Comparison of ENCODE assay signal across 16 cellular contexts in genomic region chr6:35723587-35723986, GRCh38. TPM values are rescaled to one million over a fixed set of nuclear protein-coding genes. Genes with fewer than 3 reads are reported as not detected.
A peak's percentile ranks its signal among the peaks of the same experiment; 100 is the strongest.
DNase-seq lines count a peak whose midpoint lies in the region; ATAC-seq and TF ChIP-seq lines count a peak whose summit lies in the region.
"Had no signal": no experiment of that assay in that cellular context is flagged by ENCODE, and none has a peak within 500 bp of the region (broad histone marks: within the 10 kb centered on the region; RNA-seq: fewer than 3 reads in every experiment).

No MANE protein-coding gene starts in this region.

- peak overlapping the region; percentile 45 for H3K18ac ChIP-seq in neuronal stem cell (ENCODE audit: low read length)

- no peak overlapping the region for H2AK5ac ChIP-seq in neuronal stem cell (ENCODE audit: low read depth, low read length)

- DNase-seq in MCF 10A (ENCODE audit: unreplicated experiment) (no peak), mammary epithelial cell (no peak), neuronal stem cell (ENCODE audit: low spot score) (no peak), uterus (no peak), GM10266 (ENCODE audit: extremely low spot score) (no peak), superior temporal gyrus (ENCODE audit: extremely low spot score) (no peak)
- no peak for DNase-seq in effector memory CD4-positive, alpha-beta T cell
- DNase-seq: activated CD8-positive, alpha-beta memory T cell treated with anti-CD3 and anti-CD28 coated beads, Interleukin-2, amount 10 ng/mL, durations not matched to agents 7 days and 5 days; colonic mucosa; DMS 273 treated with DMSO at 0.1 percent for 48 hours; mesendoderm; NCI-H2171; NK-92 treated with Interleukin-12 subunit alpha and Interleukin-12 subunit beta, amount 100 ng/mL, for 24 hours had no signal

- no peaks in the 10 kb centered on the region for H3K36me3 ChIP-seq in mammary epithelial cell (ENCODE audit: insufficient read depth, low read length)
- H3K36me3 ChIP-seq in effector memory CD4-positive, alpha-beta T cell (ENCODE audit: control insufficient read depth, insufficient read depth, low read length) = no peaks in the 10 kb centered on the region
- H3K36me3 ChIP-seq in neuronal stem cell (replicated peaks in 1 of 2; ENCODE audit: control insufficient read depth in 2 of 2, insufficient read depth in 2 of 2, low read length in 2 of 2) = no peaks in the 10 kb centered on the region
- no peaks in the 10 kb centered on the region for H3K36me3 ChIP-seq in uterus
- H3K36me3 ChIP-seq: colonic mucosa, SJSA1 had no signal

- POLR2A ChIA-PET in MCF 10A (lab: Yijun Ruan, JAX) = interaction anchor here (1.7 to 17.8 kb wide), 4 partner anchors 10 to 55 kb away, joined by 9 to 1351 read pairs (median 85); partner anchors contain the start of gene FKBP5

- no peak overlapping the region for H3K14ac ChIP-seq in neuronal stem cell (ENCODE audit: low read length)

- H3K36me3 Mint-ChIP-seq in MCF 10A (ENCODE audit: insufficient read depth, unreplicated experiment) = peaks cover 5% of the 10 kb centered on the region
- H3K36me3 Mint-ChIP-seq: activated CD8-positive, alpha-beta memory T cell treated with anti-CD3 and anti-CD28 coated beads, Interleukin-2, amount 10 ng/mL, durations not matched to agents 7 days and 5 days; stimulated activated effector memory CD8-positive, alpha-beta T cell treated with anti-CD3 and anti-CD28 coated beads, Interleukin-12 subunit alpha, Interleukin-12 subunit beta, amount 100 ng/mL, for 72 hours had no signal

- intact Hi-C loops in MCF 10A (cut with micrococcal nuclease) = no loop called here
- intact Hi-C loops in mammary epithelial cell (cut with micrococcal nuclease) = no loop called here
- intact Hi-C loops in uterus (cut with DNase I; ENCODE audit: low total_unique reads) = no loop called here

- peak overlapping the region; percentile 89 for H3K27ac Mint-ChIP-seq in MCF 10A (ENCODE audit: low read depth, unreplicated experiment)

- H3K23ac ChIP-seq in neuronal stem cell (ENCODE audit: low read depth, low read length, poor library complexity) = no peak overlapping the region

- no peaks in the 10 kb centered on the region for H3K9me3 Mint-ChIP-seq in MCF 10A (ENCODE audit: unreplicated experiment)
- H3K9me3 Mint-ChIP-seq: stimulated activated effector memory CD8-positive, alpha-beta T cell treated with anti-CD3 and anti-CD28 coated beads, Interleukin-12 subunit alpha, Interleukin-12 subunit beta, amount 100 ng/mL, for 72 hours had no signal

- no peak overlapping the region for H3K4me2 ChIP-seq in mammary epithelial cell (ENCODE audit: insufficient read depth, low read depth, low read length)
- H3K4me2 ChIP-seq in neuronal stem cell (ENCODE audit: insufficient read depth, low read length, poor library complexity, severe bottlenecking) = no peak overlapping the region

- H3K27me3 ChIP-seq in mammary epithelial cell (ENCODE audit: insufficient read depth, low read length) (no peaks in the 10 kb centered on the region), neuronal stem cell (ENCODE audit: control insufficient read depth in 3 of 3, insufficient read depth in 3 of 3, low read depth in 1 of 3, low read length in 3 of 3) (peaks cover 0 to 5% (median 0%) of the 10 kb centered on the region in 3 experiments), uterus (no peaks in the 10 kb centered on the region)
- H3K27me3 ChIP-seq in effector memory CD4-positive, alpha-beta T cell (replicated peaks; ENCODE audit: control insufficient read depth, insufficient read depth, low read length, poor library complexity, severe bottlenecking) = no peaks in the 10 kb centered on the region
- H3K27me3 ChIP-seq: colonic mucosa had no signal

- H2BK12ac ChIP-seq in neuronal stem cell (ENCODE audit: low read length) = no peak overlapping the region

- no peaks in the 10 kb centered on the region for H3K79me2 ChIP-seq in mammary epithelial cell (ENCODE audit: insufficient read depth, low read length)

- no peak for TF ChIP-seq POLR2A in uterus (IDR thresholded peaks at IDR 0.05)

- dilution Hi-C loops in mammary epithelial cell (cut with HindIII; ENCODE audit: low sequenced_read_pairs) = no loop called here

- H3K9ac ChIP-seq in mammary epithelial cell (ENCODE audit: insufficient read depth, low read length) (no peak overlapping the region), neuronal stem cell (ENCODE audit: low read depth, low read length, poor library complexity) (no peak overlapping the region)

- H4K20me1 ChIP-seq in mammary epithelial cell (ENCODE audit: insufficient read depth, low read length) = no peaks in the 10 kb centered on the region

- peaks cover 61% of the 10 kb centered on the region for H3K4me1 Mint-ChIP-seq in MCF 10A (ENCODE audit: insufficient read depth, unreplicated experiment)

- H2BK120ac ChIP-seq in neuronal stem cell (ENCODE audit: low read depth, low read length) = no peak overlapping the region

- H3K9me3 ChIP-seq in mammary epithelial cell (replicated peaks; ENCODE audit: insufficient read depth, low read length) = no peaks in the 10 kb centered on the region
- H3K9me3 ChIP-seq in effector memory CD4-positive, alpha-beta T cell (ENCODE audit: control insufficient read depth, low read length) = no peaks in the 10 kb centered on the region
- H3K9me3 ChIP-seq in neuronal stem cell (replicated peaks in 1 of 2; ENCODE audit: control insufficient read depth in 2 of 2, insufficient read depth in 1 of 2, low read depth in 1 of 2, low read length in 2 of 2) = no peaks in the 10 kb centered on the region
- no peaks in the 10 kb centered on the region for H3K9me3 ChIP-seq in uterus
- H3K9me3 ChIP-seq: colonic mucosa, SJSA1 had no signal

- no peaks in the 10 kb centered on the region for H3K27me3 Mint-ChIP-seq in MCF 10A (ENCODE audit: insufficient read depth, unreplicated experiment)
- H3K27me3 Mint-ChIP-seq: activated CD8-positive, alpha-beta memory T cell treated with anti-CD3 and anti-CD28 coated beads, Interleukin-2, amount 10 ng/mL, durations not matched to agents 7 days and 5 days had no signal

- no peak overlapping the region for H4K8ac ChIP-seq in neuronal stem cell (ENCODE audit: low read depth, low read length)

- TF ChIP-seq CTCF in MCF 10A (IDR thresholded peaks at IDR 0.05; ENCODE audit: unreplicated experiment) (no peak), mammary epithelial cell (conservative IDR thresholded peaks at IDR 0.05 in 1 of 2, IDR thresholded peaks at IDR 0.05 in 1 of 2; ENCODE audit: extremely low read depth in 1 of 2, insufficient read depth in 1 of 2, low read depth in 1 of 2, low read length in 2 of 2) (no peak), uterus (IDR thresholded peaks at IDR 0.05) (no peak), GM10266 (IDR thresholded peaks at IDR 0.05; ENCODE audit: control insufficient read depth, insufficient read depth, low read depth, missing control alignments) (no peak)

- no peaks in the 10 kb centered on the region for H3K79me1 ChIP-seq in neuronal stem cell (ENCODE audit: low read depth, low read length)

- CTCF ChIA-PET in MCF 10A (lab: Yijun Ruan, JAX) (interaction anchor here (0.6 to 1.2 kb wide), 2 partner anchors 13 to 146 kb away, joined by 3 read pairs; no protein-coding TSS in a partner anchor), mammary epithelial cell (lab: Charles Lee; ENCODE audit: low non-redundant PET) (no interaction called here)

- in situ Hi-C loops in mammary epithelial cell (cut with MboI; ENCODE audit: low sequenced_read_pairs in 2 of 2) = no loop called here

- 95% methylated on average over 2 of the region's 2 CpGs for WGBS in mammary epithelial cell (ENCODE audit: low coverage, missing lambda C conversion rate)
- WGBS in neuronal stem cell (ENCODE audit: extremely low coverage in 2 of 2, insufficient read length in 2 of 2, insufficient replicate concordance in 1 of 2), 2 donors = no CpG with 5 or more reads among the region's 2 CpGs

- H3K4ac ChIP-seq in neuronal stem cell (ENCODE audit: low read length) = no peak overlapping the region

- no peak overlapping the region for H4K91ac ChIP-seq in neuronal stem cell (ENCODE audit: low read depth, low read length, poor library complexity)

- no peak overlapping the region for H3K4me3 Mint-ChIP-seq in MCF 10A (ENCODE audit: unreplicated experiment)
- H3K4me3 Mint-ChIP-seq: activated CD8-positive, alpha-beta memory T cell treated with anti-CD3 and anti-CD28 coated beads, Interleukin-2, amount 10 ng/mL, durations not matched to agents 7 days and 5 days; stimulated activated effector memory CD8-positive, alpha-beta T cell treated with anti-CD3 and anti-CD28 coated beads, Interleukin-12 subunit alpha, Interleukin-12 subunit beta, amount 100 ng/mL, for 72 hours had no signal

- H3K4me3 ChIP-seq in mammary epithelial cell (replicated peaks in 1 of 3; ENCODE audit: insufficient read depth in 1 of 3, low read depth in 2 of 3, low read length in 3 of 3) = no peak overlapping the region
- H3K4me3 ChIP-seq in effector memory CD4-positive, alpha-beta T cell (ENCODE audit: insufficient read depth, low read depth, low read length, poor library complexity, severe bottlenecking) = no peak overlapping the region
- H3K4me3 ChIP-seq in neuronal stem cell (ENCODE audit: low read length in 2 of 2) = no peak overlapping the region
- H3K4me3 ChIP-seq in uterus = no peak overlapping the region
- H3K4me3 ChIP-seq: colonic mucosa, SJSA1 had no signal

- BruUV-seq in MCF 10A (replicated peaks; lab: Mats Ljungman, UMichigan) = no TSS peak
- no TSS peak for BruUV-seq in mammary epithelial cell (replicated peaks; lab: Mats Ljungman, UMichigan)

- H3K27ac ChIP-seq in mammary epithelial cell (ENCODE audit: insufficient read depth, low read depth, low read length) (no peak overlapping the region), neuronal stem cell (replicated peaks; ENCODE audit: low read length) (no peak overlapping the region), uterus (peak overlapping the region; percentile 98 to 100)
- H3K27ac ChIP-seq in effector memory CD4-positive, alpha-beta T cell (ENCODE audit: insufficient read depth, low read length, poor library complexity, severe bottlenecking) = peak overlapping the region; percentile 15
- H3K27ac ChIP-seq: colonic mucosa, SJSA1 had no signal

- H2BK5ac ChIP-seq in neuronal stem cell (ENCODE audit: low read length) = no peak overlapping the region

- H2BK15ac ChIP-seq in neuronal stem cell (ENCODE audit: low read length) = no peak overlapping the region

- ATAC-seq in HG03135 (IDR thresholded peaks at IDR 0.05; ENCODE audit: unreplicated experiment) = no peak
- ATAC-seq: activated CD8-positive, alpha-beta memory T cell treated with anti-CD3 and anti-CD28 coated beads, Interleukin-2, amount 10 ng/mL, durations not matched to agents 7 days and 5 days; stimulated activated effector memory CD8-positive, alpha-beta T cell treated with anti-CD3 and anti-CD28 coated beads, Interleukin-12 subunit alpha, Interleukin-12 subunit beta, amount 100 ng/mL, for 72 hours had no signal

- H2AFZ ChIP-seq in mammary epithelial cell (ENCODE audit: low read depth, low read length) (no peak overlapping the region), neuronal stem cell (ENCODE audit: low read length) (peak overlapping the region; percentile 54)

- H3K4me1 ChIP-seq in mammary epithelial cell (ENCODE audit: insufficient read depth, low read length) = peaks cover 37% of the 10 kb centered on the region
- peaks cover 59% of the 10 kb centered on the region for H3K4me1 ChIP-seq in effector memory CD4-positive, alpha-beta T cell (ENCODE audit: control insufficient read depth, insufficient read depth, low read length, poor library complexity, severe bottlenecking)
- peaks cover 36% of the 10 kb centered on the region in 2 donors for H3K4me1 ChIP-seq in neuronal stem cell (ENCODE audit: control insufficient read depth in 2 of 2, insufficient read depth in 1 of 2, low read depth in 1 of 2, low read length in 2 of 2)
- H3K4me1 ChIP-seq in uterus = peaks cover 10 to 24% of the 10 kb centered on the region in 2 donors

RNA-seq across cellular contexts. Expression of gene ARMC12, which starts 13.2 kb away (rescaled TPM):
- total RNA-seq in MCF 10A (2022) = 2.3 and 2.6 TPM in 2 replicates
- under 1 TPM in 1 of 2 donors, not detected in 1; 0.73 TPM for total RNA-seq in mammary epithelial cell
- 0.32 TPM for polyA plus RNA-seq in mammary epithelial cell
- polyA minus RNA-seq in mammary epithelial cell = not detected
- 1.7 TPM for polyA plus RNA-seq in neuronal stem cell (2013, experiment 1 of 2)
- 2.0 TPM for polyA plus RNA-seq in neuronal stem cell (2013, experiment 2 of 2)
- total RNA-seq in uterus = 1 to 10 TPM in 2 of 4 donors, not detected in 2; 1.6 TPM
- total RNA-seq: SJSA1 had no signal

RNA-seq across cellular contexts. Expression of gene FKBP5, which starts 34.9 kb away (rescaled TPM):
- 304 and 387 TPM in 2 replicates for total RNA-seq in MCF 10A (2022)
- 10 to 100 TPM; 60.7 to 97.9 TPM for total RNA-seq in mammary epithelial cell
- polyA plus RNA-seq in mammary epithelial cell = 57.9 TPM
- polyA minus RNA-seq in mammary epithelial cell = 96.0 TPM
- 30.2 TPM for polyA plus RNA-seq in neuronal stem cell (2013, experiment 1 of 2)
- 30.5 TPM for polyA plus RNA-seq in neuronal stem cell (2013, experiment 2 of 2)
- total RNA-seq in uterus = 100 to 1,000 TPM in 2 of 4 donors, 10 to 100 TPM in 2; 35.1 to 197 (median 84.5) TPM

RNA-seq across cellular contexts. Expression of gene CLPSL2, which starts 52.8 kb away (rescaled TPM):
- total RNA-seq in MCF 10A (2022) (not detected in 2 replicates), mammary epithelial cell (not detected), uterus (not detected)
- polyA plus RNA-seq in mammary epithelial cell = not detected
- not detected for polyA minus RNA-seq in mammary epithelial cell
- 4.3 TPM for polyA plus RNA-seq in neuronal stem cell (2013, experiment 1 of 2)
- polyA plus RNA-seq in neuronal stem cell (2013, experiment 2 of 2) = 5.3 TPM
- total RNA-seq: activated CD8-positive, alpha-beta memory T cell treated with anti-CD3 and anti-CD28 coated beads, Interleukin-2, amount 10 ng/mL, durations not matched to agents 7 days and 5 days; colonic mucosa; SJSA1 had no signal

RNA-seq across cellular contexts. Expression of gene CLPSL1, which starts 57.2 kb away (rescaled TPM):
- not detected in 2 replicates for total RNA-seq in MCF 10A (2022)
- not detected for total RNA-seq in mammary epithelial cell
- not detected for polyA plus RNA-seq in mammary epithelial cell
- polyA minus RNA-seq in mammary epithelial cell = not detected
- polyA plus RNA-seq in neuronal stem cell (2013, experiment 1 of 2) = 0.84 TPM
- 0.64 TPM for polyA plus RNA-seq in neuronal stem cell (2013, experiment 2 of 2)
- total RNA-seq in uterus = not detected
- total RNA-seq: activated CD8-positive, alpha-beta memory T cell treated with anti-CD3 and anti-CD28 coated beads, Interleukin-2, amount 10 ng/mL, durations not matched to agents 7 days and 5 days; colonic mucosa; SJSA1 had no signal

Comparison
In these comparisons a context has a peak if more than half of its experiments do, and no peak if none do; other contexts are left out.
1. H3K27ac ChIP-seq: peak in effector memory CD4-positive, alpha-beta T cell (single experiment) and uterus (2 of 2); none in mammary epithelial cell (single experiment) and neuronal stem cell (single experiment).